In the genomic region with DNA sequence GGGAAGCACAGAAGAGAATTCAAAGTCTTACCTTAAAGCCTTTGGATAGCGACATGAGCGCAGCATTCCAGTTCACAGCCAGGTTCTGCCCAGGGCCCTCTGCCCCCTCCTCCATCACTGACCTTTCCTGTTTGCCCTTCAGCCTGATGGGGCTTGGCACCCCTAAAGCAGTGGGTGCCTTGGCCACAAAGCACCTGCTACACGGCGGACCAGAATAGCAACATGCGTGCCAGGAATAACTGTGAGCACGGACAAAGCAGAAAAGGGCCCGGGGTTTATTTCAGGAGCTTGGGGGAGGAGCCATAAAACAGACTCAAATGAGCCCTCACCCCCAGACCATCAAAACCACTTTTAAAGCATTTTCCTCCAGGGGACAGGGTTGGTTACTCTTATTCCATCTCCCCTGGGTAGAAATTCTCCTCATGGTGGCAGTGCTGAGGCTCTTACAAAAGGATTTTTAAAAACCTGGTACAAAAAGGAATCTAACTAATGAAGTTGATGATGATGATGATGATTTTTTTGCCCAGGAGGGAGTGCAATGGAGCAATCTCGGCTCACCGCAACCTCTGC, we compare ENCODE assay signal across 13 cellular contexts.
A peak's percentile ranks its signal among the peaks of the same experiment; 100 is the strongest.
DNase-seq lines count a peak whose midpoint lies in the region; FAIRE-seq and TF ChIP-seq lines count a peak whose summit lies in the region.
"Had no signal": no experiment of that assay in that cellular context is flagged by ENCODE, and none has a peak within 500 bp of the region (broad histone marks: within the 10 kb centered on the region; RNA-seq: fewer than 3 reads in every experiment).

No MANE protein-coding gene starts in this region.

- H3K4me3 Mint-ChIP-seq in H9 (no peak overlapping the region), osteocyte (ENCODE audit: unreplicated experiment) (no peak overlapping the region)

- no peak overlapping the region for H4K5ac ChIP-seq in H9 (ENCODE audit: insufficient read length, low read depth, low read length)
- no peak overlapping the region for H4K5ac ChIP-seq in H1 (ENCODE audit: insufficient read length, low read depth, low read length)

- H3K4me1 ChIP-seq in DOHH2 (ENCODE audit: control insufficient read depth, low read length) (peaks cover 83% of the 10 kb centered on the region), H9 (ENCODE audit: insufficient read depth, low read length) (no peaks in the 10 kb centered on the region; the same call in 1 of the 2 replicates), H1 (replicated peaks in 1 of 4; ENCODE audit: control insufficient read depth in 3 of 4, insufficient read depth in 4 of 4, low read length in 3 of 4) (peaks cover 0 to 6% (median 0%) of the 10 kb centered on the region in 4 experiments; a peak in 4 of 7 replicates), esophagus muscularis mucosa (peaks cover 0 to 4% (median 4%) of the 10 kb centered on the region in 4 donors)

- FAIRE-seq in H1 (lab: Jason Lieb, UNC): no peak
- FAIRE-seq: D721Med had no signal

- H3K4ac ChIP-seq in H9 (ENCODE audit: low read depth, low read length) (no peak overlapping the region), H1 (replicated peaks; ENCODE audit: insufficient read length, low read depth, low read length) (no peak overlapping the region)

- no peaks in the 10 kb centered on the region for H3K23me2 ChIP-seq in H9 (ENCODE audit: insufficient read length, low read depth, low read length, poor library complexity, severe bottlenecking)
- no peaks in the 10 kb centered on the region for H3K23me2 ChIP-seq in H1 (ENCODE audit: low read depth, low read length)

- H3K27ac ChIP-seq in DOHH2 (ENCODE audit: low read depth, low read length) (peak overlapping the region; percentile 91), H9 (ENCODE audit: insufficient read length, low read depth, low read length) (no peak overlapping the region), H1 (ENCODE audit: low read depth, low read length) (no peak overlapping the region), esophagus muscularis mucosa (replicated peaks in 1 of 4) (no peak overlapping the region)
- H3K27ac ChIP-seq: sigmoid colon, SK-N-MC had no signal

- intact Hi-C loops in esophagus muscularis mucosa (cut with DNase I): no loop called here

- H4K20me1 ChIP-seq in DOHH2 (ENCODE audit: control insufficient read depth, insufficient read depth, low read depth, low read length): no peaks in the 10 kb centered on the region
- H4K20me1 ChIP-seq in H9 (ENCODE audit: control insufficient read depth, insufficient read depth, insufficient read length): no peaks in the 10 kb centered on the region
- H4K20me1 ChIP-seq in H1 (replicated peaks in 1 of 2; ENCODE audit: control insufficient read depth in 1 of 2, insufficient read depth in 2 of 2, low read length in 2 of 2): no peaks in the 10 kb centered on the region

- POLR2A ChIA-PET in H1 (lab: Charles Lee; ENCODE audit: partially characterized antibody): no interaction called here

- H3K27ac Mint-ChIP-seq in H9 (no peak overlapping the region), osteocyte (ENCODE audit: unreplicated experiment) (no peak overlapping the region)

- H2BK5ac ChIP-seq in H9 (ENCODE audit: insufficient read length, low read length) (no peak overlapping the region), H1 (ENCODE audit: low read depth, low read length) (no peak overlapping the region)

- no peak overlapping the region for H4K8ac ChIP-seq in H9 (replicated peaks; ENCODE audit: insufficient read length, low read depth, low read length)
- no peak overlapping the region for H4K8ac ChIP-seq in H1 (ENCODE audit: extremely low read depth, insufficient read depth, low read length)

- H3K18ac ChIP-seq in H9 (ENCODE audit: insufficient read length, low read depth, low read length) (no peak overlapping the region), H1 (ENCODE audit: extremely low read depth, low read length) (no peak overlapping the region)

- TF ChIP-seq POLR2A in H1 (IDR thresholded peaks at IDR 0.05; ENCODE audit: control extremely low read depth in 1 of 2, low read depth in 2 of 2, low read length in 2 of 2): no peak
- TF ChIP-seq POLR2A in esophagus muscularis mucosa (IDR thresholded peaks at IDR 0.05; ENCODE audit: low read depth): no peak

- H2BK12ac ChIP-seq in H9 (ENCODE audit: insufficient read length, low read depth, low read length) (no peak overlapping the region), H1 (ENCODE audit: low read depth, low read length) (no peak overlapping the region)

- TF ChIP-seq EP300 in H1 (IDR thresholded peaks at IDR 0.05; ENCODE audit: borderline replicate concordance in 1 of 2, low read depth in 2 of 2, low read length in 2 of 2) (no peak), esophagus muscularis mucosa (IDR thresholded peaks at IDR 0.05) (no peak)

- H4K91ac ChIP-seq in H9 (ENCODE audit: insufficient read length, low read depth, low read length): no peak overlapping the region
- no peak overlapping the region for H4K91ac ChIP-seq in H1 (replicated peaks; ENCODE audit: insufficient read length, low read length)

- H2AK5ac ChIP-seq in H9 (ENCODE audit: insufficient read length, low read length) (no peak overlapping the region), H1 (ENCODE audit: low read depth, low read length) (no peak overlapping the region)

- H2AFZ ChIP-seq in H9 (ENCODE audit: low read length): no peak overlapping the region
- no peak overlapping the region for H2AFZ ChIP-seq in H1 (ENCODE audit: low read length)

- no peak overlapping the region for H3T11ph ChIP-seq in H9 (ENCODE audit: low read length)

- CTCF ChIA-PET in H1 (lab: Charles Lee; ENCODE audit: partially characterized antibody): interaction anchor here (0.6 to 12.6 kb wide), 5 partner anchors 13 to 159 kb away, joined by 3 to 98 read pairs (median 4); no protein-coding TSS in a partner anchor

- H3K56ac ChIP-seq in H9 (ENCODE audit: insufficient read length, low read depth, low read length): no peak overlapping the region
- no peak overlapping the region for H3K56ac ChIP-seq in H1 (replicated peaks; ENCODE audit: insufficient read length, low read depth, low read length)

- no peak for TF ChIP-seq RAD21 in H1 (IDR thresholded peaks at IDR 0.05 in 1 of 2, conservative IDR thresholded peaks at IDR 0.05 in 1 of 2; ENCODE audit: low read depth in 2 of 2, low read length in 2 of 2)

- peak; percentile 22 for DNase-seq in H9
- no peak for DNase-seq in H1 (ENCODE audit: low read depth in 1 of 2, low spot score in 2 of 2)
- peak; percentile 60 for DNase-seq in osteocyte (ENCODE audit: extremely low spot score, unreplicated experiment)
- DNase-seq in medulla oblongata (ENCODE audit: extremely low spot score): no peak
- no peak for DNase-seq in esophagus muscularis mucosa (ENCODE audit: extremely low spot score)
- no peak for DNase-seq in islet precursor cell
- DNase-seq: activated effector memory CD4-positive, alpha-beta T cell treated with anti-CD3 and anti-CD28 coated beads, Interleukin-2, amount 50 U/mL, for 16 hours; erythroblast; GOT3; sigmoid colon had no signal

- H3K9me3 ChIP-seq in DOHH2 (ENCODE audit: control insufficient read depth, insufficient read depth, low read length): no peaks in the 10 kb centered on the region
- no peaks in the 10 kb centered on the region for H3K9me3 ChIP-seq in H9 (ENCODE audit: control insufficient read depth, low read depth, low read length)
- H3K9me3 ChIP-seq in H1 (ENCODE audit: insufficient read depth in 2 of 2, low read depth in 1 of 2, low read length in 1 of 2): no peaks in the 10 kb centered on the region
- no peaks in the 10 kb centered on the region for H3K9me3 ChIP-seq in esophagus muscularis mucosa
- H3K9me3 ChIP-seq: sigmoid colon had no signal

- H3K9me3 Mint-ChIP-seq in H9 (no peaks in the 10 kb centered on the region), osteocyte (ENCODE audit: unreplicated experiment) (no peaks in the 10 kb centered on the region)

- no peak overlapping the region for H3K14ac ChIP-seq in H9 (ENCODE audit: insufficient read depth, low read length)
- H3K14ac ChIP-seq in H1 (ENCODE audit: insufficient read length): no peak overlapping the region

- no peak overlapping the region for H2BK20ac ChIP-seq in H9 (ENCODE audit: low read depth, low read length, poor library complexity, severe bottlenecking)
- no peak overlapping the region for H2BK20ac ChIP-seq in H1 (ENCODE audit: low read length)

- TF ChIP-seq CTCF in DOHH2 (IDR thresholded peaks at IDR 0.05; ENCODE audit: low read depth, low read length, poor library complexity, severe bottlenecking) (peak; percentile 52), H9 (conservative IDR thresholded peaks at IDR 0.05) (peak; percentile 43; the same call in 2 of the 3 replicates), H1 (IDR thresholded peaks at IDR 0.05; ENCODE audit: control extremely low read depth in 1 of 3, insufficient read depth in 1 of 3, low read depth in 1 of 3, low read length in 3 of 3) (peak in 2 of 3 experiments; percentile 13 to 21; a peak in 2 of 4 replicates), osteocyte (IDR thresholded peaks at IDR 0.05) (peak; percentile 30), esophagus muscularis mucosa (IDR thresholded peaks at IDR 0.05) (no peak)

- H3K36me3 ChIP-seq in DOHH2 (ENCODE audit: control insufficient read depth, low read length): no peaks in the 10 kb centered on the region
- no peaks in the 10 kb centered on the region for H3K36me3 ChIP-seq in H1 (ENCODE audit: control insufficient read depth in 2 of 4, insufficient read depth in 4 of 4, low read length in 3 of 4)
- no peaks in the 10 kb centered on the region for H3K36me3 ChIP-seq in esophagus muscularis mucosa
- H3K36me3 ChIP-seq: sigmoid colon had no signal

- WGBS in H9 (ENCODE audit: extremely low coverage, insufficient read length, low lambda C conversion rate): no CpG with 5 or more reads among the region's 9 CpGs
- WGBS in H1 (ENCODE audit: extremely low coverage in 1 of 2, insufficient coverage in 1 of 2, insufficient read length in 1 of 2, insufficient replicate concordance in 2 of 2, low coverage in 1 of 2, low lambda C conversion rate in 2 of 2, missing lambda C conversion rate in 1 of 2), 2 experiments: 81% methylated on average over 9 of the region's 9 CpGs; no CpG with 5 or more reads in 1 of the 2 experiments
- WGBS in esophagus muscularis mucosa: 84% methylated on average over 9 of the region's 9 CpGs

- H3K4me2 ChIP-seq in DOHH2 (ENCODE audit: low read length) (peak overlapping the region; percentile 29), H9 (ENCODE audit: insufficient read depth, insufficient read length, low read length) (no peak overlapping the region), H1 (ENCODE audit: insufficient read depth in 1 of 2, low read depth in 2 of 2, low read length in 2 of 2) (no peak overlapping the region)

- H2BK15ac ChIP-seq in H9 (ENCODE audit: low read depth, low read length) (no peak overlapping the region), H1 (ENCODE audit: low read length) (no peak overlapping the region)

- H3K23ac ChIP-seq in H9 (ENCODE audit: insufficient read length, low read depth, low read length) (no peak overlapping the region), H1 (ENCODE audit: insufficient read length) (no peak overlapping the region)

- no peak overlapping the region for H3K9ac ChIP-seq in H9 (ENCODE audit: extremely low read depth, insufficient read length, low read length)
- H3K9ac ChIP-seq in H1 (replicated peaks in 1 of 4; ENCODE audit: extremely low read depth in 1 of 4, low read depth in 3 of 4, low read length in 3 of 4): no peak overlapping the region

- no peaks in the 10 kb centered on the region for H3K79me2 ChIP-seq in DOHH2 (ENCODE audit: control insufficient read depth, low read length)
- H3K79me2 ChIP-seq in H9 (ENCODE audit: insufficient read depth, low read length): no peaks in the 10 kb centered on the region
- no peaks in the 10 kb centered on the region for H3K79me2 ChIP-seq in H1 (ENCODE audit: control insufficient read depth in 1 of 2, insufficient read depth in 2 of 2, low read length in 2 of 2)

- H3K4me1 Mint-ChIP-seq in H9: peaks cover 19 to 24% of the 10 kb centered on the region in 2 experiments
- H3K4me1 Mint-ChIP-seq in osteocyte (ENCODE audit: unreplicated experiment): peaks cover 11% of the 10 kb centered on the region

- H3K79me1 ChIP-seq in H9 (ENCODE audit: insufficient read depth, low read depth, low read length, poor library complexity, severe bottlenecking) (no peaks in the 10 kb centered on the region), H1 (ENCODE audit: low read depth, low read length) (no peaks in the 10 kb centered on the region)

- no peaks in the 10 kb centered on the region for H3K36me3 Mint-ChIP-seq in H9 (ENCODE audit: insufficient read depth in 1 of 3, low read depth in 3 of 3)
- H3K36me3 Mint-ChIP-seq in osteocyte (ENCODE audit: unreplicated experiment): no peaks in the 10 kb centered on the region

- peaks cover 24% of the 10 kb centered on the region for H3F3A ChIP-seq in DOHH2 (ENCODE audit: control insufficient read depth, insufficient read depth)

- H2BK120ac ChIP-seq in H9 (ENCODE audit: low read depth, low read length, poor library complexity, severe bottlenecking): no peak overlapping the region
- no peak overlapping the region for H2BK120ac ChIP-seq in H1 (replicated peaks; ENCODE audit: low read depth, low read length)

- H3K27me3 Mint-ChIP-seq in H9 (ENCODE audit: low read depth) (peaks cover 8% of the 10 kb centered on the region), osteocyte (ENCODE audit: unreplicated experiment) (peaks cover 25% of the 10 kb centered on the region)

- H3K4me3 ChIP-seq in DOHH2 (ENCODE audit: low read length) (no peak overlapping the region), H1 (ENCODE audit: extremely low read depth in 1 of 4, insufficient read depth in 2 of 4, low read depth in 3 of 4, low read length in 4 of 4) (no peak overlapping the region), esophagus muscularis mucosa (no peak overlapping the region)
- H3K4me3 ChIP-seq: sigmoid colon, SK-N-MC had no signal

- H3K9me2 ChIP-seq in DOHH2 (replicated peaks; ENCODE audit: control insufficient read depth, low read length): no peaks in the 10 kb centered on the region

- H3K27me3 ChIP-seq in DOHH2 (ENCODE audit: control insufficient read depth, low read length) (no peaks in the 10 kb centered on the region), H9 (ENCODE audit: insufficient read depth, low read length) (no peaks in the 10 kb centered on the region), H1 (replicated peaks in 1 of 4; ENCODE audit: control insufficient read depth in 3 of 4, extremely low read depth in 1 of 4, insufficient read depth in 3 of 4, low read length in 3 of 4) (no peaks in the 10 kb centered on the region; a peak in 1 of 7 replicates), esophagus muscularis mucosa (peaks cover 0 to 4% (median 0%) of the 10 kb centered on the region in 4 donors)
- H3K27me3 ChIP-seq: sigmoid colon had no signal

Comparison
In these comparisons a context has a peak if more than half of its experiments do, and no peak if none do; other contexts are left out.
1. CTCF ChIP-seq: peak in DOHH2 (single experiment), H9 (single experiment), H1 (2 of 3) and osteocyte (single experiment); none in esophagus muscularis mucosa (0 of 3).
2. DNase-seq: peak in H9 (single experiment) and osteocyte (single experiment); none in H1 (0 of 2), medulla oblongata (single experiment), esophagus muscularis mucosa (single experiment) and islet precursor cell (single experiment).